ENCODE assay signal across 15 cellular contexts in the genomic region with DNA sequence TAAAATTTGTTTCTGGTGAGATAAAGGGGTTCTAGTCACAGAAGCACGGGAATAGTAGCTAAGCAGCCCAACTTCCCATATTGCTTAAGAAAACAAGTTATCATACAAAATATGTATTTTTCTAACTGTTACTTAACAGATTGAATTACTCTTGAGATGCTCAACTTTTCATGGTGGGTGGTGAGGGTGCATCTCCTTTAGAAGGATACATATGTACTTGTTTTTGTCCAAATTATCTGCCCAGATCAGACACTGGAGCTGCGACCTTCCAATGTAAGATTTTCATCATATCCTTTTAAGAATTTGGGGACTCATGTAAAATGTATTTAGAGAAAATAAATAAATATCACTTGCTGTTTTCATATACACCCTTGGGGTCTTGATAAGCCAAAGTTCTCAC.
DNase-seq lines count a peak whose midpoint lies in the region; ATAC-seq and TF ChIP-seq lines count a peak whose summit lies in the region.
"Had no signal": no experiment of that assay in that cellular context is flagged by ENCODE, and none has a peak within 500 bp of the region (broad histone marks: within the 10 kb centered on the region; RNA-seq: fewer than 3 reads in every experiment).

No MANE protein-coding gene starts in this region.

- CTCF ChIA-PET in RWPE1 (lab: Yijun Ruan, JAX) = no interaction called here

- no peak for TF ChIP-seq CTCF in RWPE1 (conservative IDR thresholded peaks at IDR 0.05; ENCODE audit: low read depth)

- DNase-seq in caudate nucleus (lab: John Stamatoyannopoulos, UW) = no peak
- no peak for DNase-seq in substantia nigra (lab: John Stamatoyannopoulos, UW)
- DNase-seq in stimulated activated CD4-positive, alpha-beta T cell treated with anti-CD3 and anti-CD28 coated beads, Interleukin-15, amount 100 ng/mL, for 24 hours = no peak
- DNase-seq in RWPE1 (ENCODE audit: low spot score) = no peak
- DNase-seq in AG08395 (ENCODE audit: low spot score) = no peak
- DNase-seq: BE2C; CD4-positive, alpha-beta memory T cell; DMS79; GOT3; H9; IMR-90 had no signal

- ATAC-seq in HG02938 (IDR thresholded peaks at IDR 0.05; ENCODE audit: unreplicated experiment) = no peak
- ATAC-seq: GM12878 had no signal

- H3K27me3 ChIP-seq in layer of hippocampus (ENCODE audit: control insufficient read depth, insufficient read depth, low read length) = no peaks in the 10 kb centered on the region
- H3K27me3 ChIP-seq: BE2C had no signal

- H3K27ac ChIP-seq in caudate nucleus (ENCODE audit: low read depth, low read length) (peak overlapping the region; percentile 84), layer of hippocampus (ENCODE audit: low read depth, low read length) (peak overlapping the region; percentile 67), substantia nigra (ENCODE audit: low read depth, low read length, poor library complexity, severe bottlenecking) (peak overlapping the region; percentile 92), RWPE1 (no peak overlapping the region)
- H3K27ac ChIP-seq: C4-2B had no signal

- POLR2A ChIA-PET in RWPE1 (lab: Yijun Ruan, JAX; ENCODE audit: low non-redundant PET) = no interaction called here
